9 cellular contexts compared by ENCODE assay signal in genomic region chr11:94171693-94172440, GRCh38. TPM values are rescaled to one million over a fixed set of nuclear protein-coding genes. Genes with fewer than 3 reads are reported as not detected.
DNase-seq lines count a peak whose midpoint lies in the region; ATAC-seq and TF ChIP-seq lines count a peak whose summit lies in the region.
"Had no signal": no experiment of that assay in that cellular context is flagged by ENCODE, and none has a peak within 500 bp of the region (broad histone marks: within the 10 kb centered on the region; RNA-seq: fewer than 3 reads in every experiment).

No MANE protein-coding gene starts in this region.

- peaks cover 0 to 13% (median 0%) of the 10 kb centered on the region in 3 donors for H3K4me1 ChIP-seq in esophagus squamous epithelium

- no peak for TF ChIP-seq POLR2A in esophagus squamous epithelium (IDR thresholded peaks at IDR 0.05)

- peak; percentile 59 for ATAC-seq in GM18861 (IDR thresholded peaks at IDR 0.05; ENCODE audit: unreplicated experiment)

- peaks cover 11% of the 10 kb centered on the region for H3K36me3 Mint-ChIP-seq in IgD-negative memory B cell
- peaks cover 4% of the 10 kb centered on the region for H3K36me3 Mint-ChIP-seq in progenitor cell of endocrine pancreas (ENCODE audit: insufficient read depth)

- no peak overlapping the region for H3K4me3 ChIP-seq in esophagus squamous epithelium

- no peaks in the 10 kb centered on the region for H3K9me3 Mint-ChIP-seq in IgD-negative memory B cell
- no peaks in the 10 kb centered on the region for H3K9me3 Mint-ChIP-seq in progenitor cell of endocrine pancreas (ENCODE audit: low read depth)
- H3K9me3 Mint-ChIP-seq: memory B cell had no signal

- no peaks in the 10 kb centered on the region for H3K36me3 ChIP-seq in esophagus squamous epithelium

- TF ChIP-seq CTCF in C4-2B (conservative IDR thresholded peaks at IDR 0.05) = peak; percentile 86
- TF ChIP-seq CTCF in VCaP (conservative IDR thresholded peaks at IDR 0.05) = peak; percentile 65
- TF ChIP-seq CTCF in esophagus squamous epithelium (IDR thresholded peaks at IDR 0.05) = peak in 5 of 6 experiments; percentile 16 to 60 (median 32)
- peak; percentile 57 for TF ChIP-seq CTCF in progenitor cell of endocrine pancreas (IDR thresholded peaks at IDR 0.05; ENCODE audit: unreplicated experiment)

- intact Hi-C loops in esophagus squamous epithelium (cut with DNase I) = no loop called here

- peaks cover 12 to 15% (median 15%) of the 10 kb centered on the region in 3 donors for H3K4me1 Mint-ChIP-seq in IgD-negative memory B cell
- H3K4me1 Mint-ChIP-seq in progenitor cell of endocrine pancreas (ENCODE audit: low read depth) = peaks cover 6% of the 10 kb centered on the region

- no peak overlapping the region for H3K4me3 Mint-ChIP-seq in IgD-negative memory B cell
- H3K4me3 Mint-ChIP-seq in progenitor cell of endocrine pancreas (ENCODE audit: low read depth) = no peak overlapping the region
- H3K4me3 Mint-ChIP-seq: memory B cell had no signal

- no peaks in the 10 kb centered on the region for H3K27me3 ChIP-seq in esophagus squamous epithelium

- H3K27ac Mint-ChIP-seq in IgD-negative memory B cell (peak overlapping the region in 2 of 3 donors; percentile 1 to 47), progenitor cell of endocrine pancreas (no peak overlapping the region)
- H3K27ac Mint-ChIP-seq: memory B cell had no signal

- H3K27ac ChIP-seq in C4-2B (no peak overlapping the region), VCaP (no peak overlapping the region), esophagus squamous epithelium (no peak overlapping the region)

- H3K27me3 Mint-ChIP-seq in IgD-negative memory B cell (no peaks in the 10 kb centered on the region), progenitor cell of endocrine pancreas (no peaks in the 10 kb centered on the region)
- H3K27me3 Mint-ChIP-seq: memory B cell had no signal

- no peaks in the 10 kb centered on the region for H3K9me3 ChIP-seq in esophagus squamous epithelium

- DNase-seq in esophagus squamous epithelium (lab: John Stamatoyannopoulos, UW) (no peak), progenitor cell of endocrine pancreas (ENCODE audit: low spot score, unreplicated experiment) (no peak), kidney tubule cell (ENCODE audit: low spot score) (no peak), NCI-H524 treated with DMSO at 0.1 percent for 48 hours (lab: John Stamatoyannopoulos, UW) (no peak)

- 54 to 65% methylated on average over 5 to 7 of the region's 8 CpGs for WGBS in esophagus squamous epithelium, 2 donors

RNA-seq across cellular contexts. Expression of gene PANX1, which starts 43.2 kb away (rescaled TPM):
- 10.0 TPM for polyA plus RNA-seq in IgD-negative memory B cell
- total RNA-seq in esophagus squamous epithelium (10 to 100 TPM in 3 of 4 donors, 1 to 10 TPM in 1; 8.4 to 36.2 (median 17.4) TPM), progenitor cell of endocrine pancreas (31.9 and 32.3 TPM in 2 replicates)

Comparison
In these comparisons a context has a peak if more than half of its experiments do, and no peak if none do; other contexts are left out.
1. CTCF ChIP-seq: peak in every context shown above with its lines; median percentile 86 in C4-2B; 65 in VCaP; 57 in progenitor cell of endocrine pancreas; 32 in esophagus squamous epithelium.